ENCODE assay signal across 20 cellular contexts in the genomic region with DNA sequence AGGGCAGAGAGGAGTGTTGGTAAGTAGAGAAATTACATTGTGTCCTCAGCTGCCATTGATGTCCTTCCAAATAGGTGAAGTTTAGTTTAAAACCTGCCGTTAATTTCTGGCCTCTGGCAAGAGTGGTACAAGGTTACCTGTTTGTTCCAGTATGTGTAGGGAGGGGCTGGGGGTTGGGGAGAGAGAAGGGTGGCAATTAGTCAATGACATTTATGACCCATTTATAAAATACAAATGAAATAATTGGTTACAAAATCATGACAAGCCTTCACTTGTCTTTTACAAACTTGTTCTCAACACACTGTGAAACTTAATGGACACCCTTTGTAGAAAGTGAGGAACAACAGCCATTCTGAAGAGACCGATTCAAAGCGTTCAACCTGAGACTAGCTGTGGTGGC.
A peak's percentile ranks its signal among the peaks of the same experiment; 100 is the strongest.
DNase-seq lines count a peak whose midpoint lies in the region; ATAC-seq, FAIRE-seq and TF ChIP-seq lines count a peak whose summit lies in the region.
"Had no signal": no experiment of that assay in that cellular context is flagged by ENCODE, and none has a peak within 500 bp of the region (broad histone marks: within the 10 kb centered on the region; RNA-seq: fewer than 3 reads in every experiment).

No MANE protein-coding gene starts in this region.

- DNase-seq in NCI-H1105 (lab: John Stamatoyannopoulos, UW) (peak; percentile 88), RWPE2 (ENCODE audit: low spot score) (no peak), smooth muscle cell (lab: John Stamatoyannopoulos, UW; ENCODE audit: unreplicated experiment) (no peak), H54 (ENCODE audit: insufficient read length, low spot score) (no peak), hepatocyte (ENCODE audit: low spot score) (no peak)
- DNase-seq: KG1, NCI-H1092 treated with DMSO at 0.1 percent for 48 hours, NCI-H187, NCI-H510A, NCI-H774, SJCRH30 had no signal

- H3K9ac ChIP-seq in smooth muscle cell (ENCODE audit: low read depth): no peak overlapping the region

- H3K4me3 ChIP-seq in RWPE2 (ENCODE audit: severe bottlenecking) (no peak overlapping the region), esophagus (ENCODE audit: low read depth in 1 of 2, low read length in 2 of 2) (no peak overlapping the region), smooth muscle cell (no peak overlapping the region), hepatocyte (no peak overlapping the region)
- H3K4me3 ChIP-seq: GM23338, SJCRH30 had no signal

- H3K4me1 ChIP-seq in RWPE2 (ENCODE audit: insufficient read depth, poor library complexity, severe bottlenecking) (peaks cover 9% of the 10 kb centered on the region), esophagus (ENCODE audit: control insufficient read depth in 2 of 2, insufficient read depth in 2 of 2, low read length in 1 of 2) (peaks cover 0 to 2% of the 10 kb centered on the region in 2 donors), smooth muscle cell (ENCODE audit: low read depth) (peaks cover 2% of the 10 kb centered on the region), hepatocyte (ENCODE audit: insufficient read depth) (no peaks in the 10 kb centered on the region)
- H3K4me1 ChIP-seq: SJCRH30 had no signal

- TF ChIP-seq CTCF in RWPE2 (IDR thresholded peaks at IDR 0.05; ENCODE audit: poor library complexity, severe bottlenecking) (no peak), smooth muscle cell (IDR thresholded peaks at IDR 0.05; ENCODE audit: borderline replicate concordance, insufficient read depth, poor library complexity, severe bottlenecking) (no peak), hepatocyte (IDR thresholded peaks at IDR 0.05; ENCODE audit: poor library complexity) (no peak)

- no peaks in the 10 kb centered on the region for H3K27me3 ChIP-seq in RWPE2 (ENCODE audit: insufficient read depth, poor library complexity, severe bottlenecking)
- no peaks in the 10 kb centered on the region for H3K27me3 ChIP-seq in esophagus (ENCODE audit: control insufficient read depth in 1 of 2, insufficient read depth in 2 of 2, low read length in 2 of 2)
- no peaks in the 10 kb centered on the region for H3K27me3 ChIP-seq in smooth muscle cell (ENCODE audit: low read depth)
- H3K27me3 ChIP-seq in hepatocyte: no peaks in the 10 kb centered on the region
- H3K27me3 ChIP-seq: SJCRH30 had no signal

- no peaks in the 10 kb centered on the region for H3K9me2 ChIP-seq in hepatocyte (replicated peaks; ENCODE audit: insufficient read depth)

- no peaks in the 10 kb centered on the region for H3F3A ChIP-seq in smooth muscle cell (ENCODE audit: low read depth)

- FAIRE-seq in H54 (lab: Jason Lieb, UNC): no peak
- FAIRE-seq: A204.1, G401.6, GM18507 had no signal

- no peaks in the 10 kb centered on the region for H3K9me3 ChIP-seq in RWPE2 (ENCODE audit: severe bottlenecking)
- H3K9me3 ChIP-seq in esophagus (ENCODE audit: control insufficient read depth in 2 of 2, insufficient read depth in 1 of 2, low read depth in 1 of 2, low read length in 1 of 2): no peaks in the 10 kb centered on the region
- H3K9me3 ChIP-seq in smooth muscle cell (replicated peaks; ENCODE audit: low read depth): no peaks in the 10 kb centered on the region
- no peaks in the 10 kb centered on the region for H3K9me3 ChIP-seq in hepatocyte (ENCODE audit: low read depth)
- H3K9me3 ChIP-seq: SJCRH30 had no signal

- H3K4me2 ChIP-seq in smooth muscle cell: no peak overlapping the region
- H3K4me2 ChIP-seq in hepatocyte: no peak overlapping the region
- H3K4me2 ChIP-seq: GM23338 had no signal

- H4K20me1 ChIP-seq in smooth muscle cell (ENCODE audit: low read depth) (no peaks in the 10 kb centered on the region), hepatocyte (ENCODE audit: insufficient read depth, poor library complexity, severe bottlenecking) (no peaks in the 10 kb centered on the region)

- H3K27ac ChIP-seq in RWPE2 (ENCODE audit: poor library complexity, severe bottlenecking) (no peak overlapping the region), esophagus (ENCODE audit: low read depth in 2 of 2, low read length in 1 of 2) (peak overlapping the region; percentile 78 to 92), smooth muscle cell (ENCODE audit: low read depth) (peak overlapping the region; percentile 45), hepatocyte (no peak overlapping the region)
- H3K27ac ChIP-seq: C4-2B, SJCRH30 had no signal

- H3K36me3 ChIP-seq in RWPE2 (ENCODE audit: low read depth): no peaks in the 10 kb centered on the region
- no peaks in the 10 kb centered on the region for H3K36me3 ChIP-seq in esophagus (ENCODE audit: control insufficient read depth in 2 of 2, insufficient read depth in 2 of 2, low read length in 1 of 2)
- no peaks in the 10 kb centered on the region for H3K36me3 ChIP-seq in smooth muscle cell (ENCODE audit: low read depth)
- no peaks in the 10 kb centered on the region for H3K36me3 ChIP-seq in hepatocyte (replicated peaks; ENCODE audit: insufficient read depth, low read depth)
- H3K36me3 ChIP-seq: SJCRH30 had no signal

- ATAC-seq in RWPE2 (ENCODE audit: low read depth): 0 out of 3 replicates have a peak, but pooled peaks have one; percentile 19
- no peak for ATAC-seq in GM21423 (IDR thresholded peaks at IDR 0.05; ENCODE audit: unreplicated experiment)
- ATAC-seq: GM23338, HCT116, Panc1 had no signal

- no peak overlapping the region for H2AFZ ChIP-seq in smooth muscle cell (ENCODE audit: low read depth)
- H2AFZ ChIP-seq in hepatocyte: no peak overlapping the region
- H2AFZ ChIP-seq: GM23338 had no signal

- TF ChIP-seq POLR2A in H54 (IDR thresholded peaks at IDR 0.05; ENCODE audit: low read depth, low read length): no peak

- 56 to 61% methylated on average over 3 of the region's 3 CpGs for WGBS in esophagus, 2 donors
- 83% methylated on average over 3 of the region's 3 CpGs for WGBS in smooth muscle cell (ENCODE audit: low lambda C conversion rate)
- WGBS in hepatocyte (ENCODE audit: low lambda C conversion rate, missing lambda C conversion rate): 82% methylated on average over 3 of the region's 3 CpGs

- H3K79me2 ChIP-seq in smooth muscle cell (ENCODE audit: low read depth) (no peaks in the 10 kb centered on the region), hepatocyte (no peaks in the 10 kb centered on the region)

Comparison
In these comparisons a context has a peak if more than half of its experiments do, and no peak if none do; other contexts are left out.
1. H3K27ac ChIP-seq: peak in esophagus (2 of 2) and smooth muscle cell (single experiment); none in RWPE2 (single experiment) and hepatocyte (single experiment).